In genomic region chr9:112174223-112174964, GRCh38 we compare ENCODE assay signal across 1 cellular context.
A peak's percentile ranks its signal among the peaks of the same experiment; 100 is the strongest.
TF ChIP-seq lines count a peak whose summit lies in the region.

No MANE protein-coding gene starts in this region.

TF ChIP-seq in HEK293, 187 proteins besides CTCF, POLR2A, EP300 and RAD21 (continued from another document):
- TF ChIP-seq EGR2 (tag by site-specific recombination; IDR thresholded peaks at IDR 0.05; ENCODE audit: low read depth) (no peak), ZXDB (tag by site-specific recombination; IDR thresholded peaks at IDR 0.05) (0 out of 2 replicates have a peak, but pooled peaks have one; percentile 21), ZFHX2 (tag by site-specific recombination; conservative IDR thresholded peaks at IDR 0.05) (no peak), ZNF530 (tag by site-specific recombination; IDR thresholded peaks at IDR 0.05; ENCODE audit: low read depth) (no peak), ZNF24 (tag by site-specific recombination; IDR thresholded peaks at IDR 0.05) (peak; percentile 94), ZNF610 (tag by site-specific recombination; IDR thresholded peaks at IDR 0.05; ENCODE audit: borderline replicate concordance) (no peak), ZNF629 (tag by site-specific recombination; IDR thresholded peaks at IDR 0.05) (no peak), ZNF23 (tag by site-specific recombination; IDR thresholded peaks at IDR 0.05; ENCODE audit: borderline replicate concordance) (no peak), SP2 (tag by site-specific recombination; IDR thresholded peaks at IDR 0.05) (peak; percentile 32; the same call in 1 of the 2 replicates), ZNF529 (tag by site-specific recombination; IDR thresholded peaks at IDR 0.05; ENCODE audit: insufficient replicate concordance) (no peak), ZNF658 (tag by site-specific recombination; IDR thresholded peaks at IDR 0.05) (no peak), ZNF692 (tag by site-specific recombination; IDR thresholded peaks at IDR 0.05) (peak; percentile 63; the same call in 1 of the 2 replicates), ZNF561 (tag by site-specific recombination; IDR thresholded peaks at IDR 0.05; ENCODE audit: borderline replicate concordance) (peak; percentile 27; the same call in 1 of the 2 replicates), ZEB2 (tag by site-specific recombination; IDR thresholded peaks at IDR 0.05) (no peak), ZNF701 (tag by site-specific recombination; IDR thresholded peaks at IDR 0.05) (no peak), ZNF175 (tag by site-specific recombination; IDR thresholded peaks at IDR 0.05) (no peak), ZNF266 (tag by site-specific recombination; IDR thresholded peaks at IDR 0.05; ENCODE audit: low read depth) (no peak), ZFP69B (tag by site-specific recombination; IDR thresholded peaks at IDR 0.05) (0 out of 2 replicates have a peak, but pooled peaks have one; percentile 12), ZNF521 (tag by site-specific recombination; IDR thresholded peaks at IDR 0.05) (no peak), GLI4 (tag by site-specific recombination; IDR thresholded peaks at IDR 0.05) (no peak), ZNF707 (tag by site-specific recombination; IDR thresholded peaks at IDR 0.05) (no peak), ZNF571 (tag by site-specific recombination; IDR thresholded peaks at IDR 0.05) (no peak), SALL2 (tag by site-specific recombination; IDR thresholded peaks at IDR 0.05; ENCODE audit: borderline replicate concordance) (no peak), GLIS1 (tag by site-specific recombination; IDR thresholded peaks at IDR 0.05) (peak; percentile 29; the same call in 1 of the 2 replicates), TRIM28 (IDR thresholded peaks at IDR 0.05; ENCODE audit: borderline replicate concordance, low read length) (no peak), OVOL3 (tag by site-specific recombination; IDR thresholded peaks at IDR 0.05) (no peak), KLF9 (tag by site-specific recombination; IDR thresholded peaks at IDR 0.05; ENCODE audit: low read depth) (no peak), ZNF132 (tag by site-specific recombination; IDR thresholded peaks at IDR 0.05; ENCODE audit: borderline replicate concordance) (no peak), ZNF624 (tag by site-specific recombination; IDR thresholded peaks at IDR 0.05) (no peak), ZNF558 (tag by site-specific recombination; IDR thresholded peaks at IDR 0.05) (no peak), ZNF138 (tag by site-specific recombination; IDR thresholded peaks at IDR 0.05; ENCODE audit: borderline replicate concordance) (no peak), ZNF292 (tag by site-specific recombination; IDR thresholded peaks at IDR 0.05; ENCODE audit: borderline replicate concordance, low read depth) (no peak), ZNF184 (tag by site-specific recombination; IDR thresholded peaks at IDR 0.05) (no peak), ZNF223 (tag by site-specific recombination; IDR thresholded peaks at IDR 0.05) (no peak), ZNF777 (tag by site-specific recombination; IDR thresholded peaks at IDR 0.05; ENCODE audit: borderline replicate concordance) (no peak), KLF8 (tag by site-specific recombination; IDR thresholded peaks at IDR 0.05) (no peak), ZBTB8A (tag by site-specific recombination; IDR thresholded peaks at IDR 0.05) (peak; percentile 90), ZNF423 (tag by site-specific recombination; IDR thresholded peaks at IDR 0.05) (0 out of 2 replicates have a peak, but pooled peaks have one; percentile 19), ZSCAN30 (tag by site-specific recombination; IDR thresholded peaks at IDR 0.05) (0 out of 2 replicates have a peak, but pooled peaks have one; percentile 14), ZNF660 (tag by site-specific recombination; IDR thresholded peaks at IDR 0.05) (no peak), TSHZ1 (tag by site-specific recombination; IDR thresholded peaks at IDR 0.05; ENCODE audit: borderline replicate concordance) (no peak)
- TF ChIP-seq, protein P1, sequence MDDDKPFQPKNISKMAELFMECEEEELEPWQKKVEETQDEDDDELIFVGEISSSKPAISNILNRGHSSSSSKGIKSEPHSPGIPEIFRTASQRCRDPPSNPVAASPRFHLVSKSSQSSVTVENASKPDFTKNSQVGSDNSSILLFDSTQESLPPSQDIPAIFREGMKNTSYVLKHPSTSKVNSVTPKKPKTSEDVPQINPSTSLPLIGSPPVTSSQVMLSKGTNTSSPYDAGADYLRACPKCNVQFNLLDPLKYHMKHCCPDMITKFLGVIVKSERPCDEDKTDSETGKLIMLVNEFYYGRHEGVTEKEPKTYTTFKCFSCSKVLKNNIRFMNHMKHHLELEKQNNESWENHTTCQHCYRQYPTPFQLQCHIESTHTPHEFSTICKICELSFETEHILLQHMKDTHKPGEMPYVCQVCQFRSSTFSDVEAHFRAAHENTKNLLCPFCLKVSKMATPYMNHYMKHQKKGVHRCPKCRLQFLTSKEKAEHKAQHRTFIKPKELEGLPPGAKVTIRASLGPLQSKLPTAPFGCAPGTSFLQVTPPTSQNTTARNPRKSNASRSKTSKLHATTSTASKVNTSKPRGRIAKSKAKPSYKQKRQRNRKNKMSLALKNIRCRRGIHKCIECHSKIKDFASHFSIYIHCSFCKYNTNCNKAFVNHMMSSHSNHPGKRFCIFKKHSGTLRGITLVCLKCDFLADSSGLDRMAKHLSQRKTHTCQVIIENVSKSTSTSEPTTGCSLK (tag by site-specific recombination; IDR thresholded peaks at IDR 0.05): no peak
- TF ChIP-seq, protein P2, sequence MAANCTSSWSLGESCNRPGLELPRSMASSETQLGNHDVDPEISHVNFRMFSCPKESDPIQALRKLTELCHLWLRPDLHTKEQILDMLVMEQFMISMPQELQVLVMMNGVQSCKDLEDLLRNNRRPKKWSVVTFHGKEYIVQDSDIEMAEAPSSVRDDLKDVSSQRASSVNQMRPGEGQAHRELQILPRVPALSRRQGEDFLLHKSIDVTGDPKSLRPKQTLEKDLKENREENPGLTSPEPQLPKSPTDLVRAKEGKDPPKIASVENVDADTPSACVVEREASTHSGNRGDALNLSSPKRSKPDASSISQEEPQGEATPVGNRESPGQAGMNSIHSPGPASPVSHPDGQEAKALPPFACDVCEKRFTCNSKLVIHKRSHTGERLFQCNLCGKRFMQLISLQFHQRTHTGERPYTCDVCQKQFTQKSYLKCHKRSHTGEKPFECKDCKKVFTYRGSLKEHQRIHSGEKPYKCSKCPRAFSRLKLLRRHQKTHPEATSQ (tag by site-specific recombination; IDR thresholded peaks at IDR 0.05): no peak
- TF ChIP-seq, protein P3, sequence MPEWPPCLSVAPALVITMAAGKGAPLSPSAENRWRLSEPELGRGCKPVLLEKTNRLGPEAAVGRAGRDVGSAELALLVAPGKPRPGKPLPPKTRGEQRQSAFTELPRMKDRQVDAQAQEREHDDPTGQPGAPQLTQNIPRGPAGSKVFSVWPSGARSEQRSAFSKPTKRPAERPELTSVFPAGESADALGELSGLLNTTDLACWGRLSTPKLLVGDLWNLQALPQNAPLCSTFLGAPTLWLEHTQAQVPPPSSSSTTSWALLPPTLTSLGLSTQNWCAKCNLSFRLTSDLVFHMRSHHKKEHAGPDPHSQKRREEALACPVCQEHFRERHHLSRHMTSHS (tag by site-specific recombination; IDR thresholded peaks at IDR 0.05): no peak
